In the genomic region with DNA sequence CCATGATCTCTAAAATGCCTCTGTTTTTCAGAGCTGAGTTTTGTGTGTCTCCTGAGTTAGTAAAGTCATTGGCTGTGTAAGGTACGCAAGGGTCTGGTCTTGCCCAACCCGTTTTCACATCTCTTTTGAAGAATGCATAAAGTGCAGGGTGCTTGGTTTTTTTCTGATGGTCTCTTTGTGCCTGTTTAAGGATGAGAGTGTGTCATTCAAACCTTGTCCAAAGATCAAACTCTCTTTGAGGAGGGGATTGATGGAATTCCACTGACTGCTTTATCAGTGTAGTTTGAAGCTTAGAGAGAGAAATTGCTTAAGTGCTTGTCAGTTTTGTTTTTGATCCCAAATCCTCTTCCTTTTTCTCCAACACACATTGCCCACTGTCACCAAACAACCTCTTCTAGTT, we compare ENCODE assay signal across 11 cellular contexts. TPM values are rescaled to one million over a fixed set of nuclear protein-coding genes. Genes with fewer than 3 reads are reported as not detected.
"Had no signal": no experiment of that assay in that cellular context is flagged by ENCODE, and none has a peak within 500 bp of the region (broad histone marks: within the 10 kb centered on the region; RNA-seq: fewer than 3 reads in every experiment).

No MANE protein-coding gene starts in this region.

- H3K27ac ChIP-seq: GM23248 had no signal

- H3K9me3 Mint-ChIP-seq: H9, HFFc6 had no signal

- H3K27ac Mint-ChIP-seq: H9, HFFc6 had no signal

- H3K36me3 ChIP-seq: HAP-1 had no signal

- H3K9ac ChIP-seq: GM23248 had no signal

- FAIRE-seq: H1, H54 had no signal

- ATAC-seq: HCT116 had no signal

- H2AFZ ChIP-seq: GM23248 had no signal

- H3K4me3 ChIP-seq: GM23248, HAP-1 had no signal

- H3K4me3 Mint-ChIP-seq: H9, HFFc6 had no signal

- DNase-seq: GM23248, GOT3, H7, H9, HCEC 1CT, HFFc6 had no signal

- H3K9me3 ChIP-seq: HAP-1 had no signal

- H3K4me1 Mint-ChIP-seq: H9 had no signal

- H3K4me1 ChIP-seq: HAP-1 had no signal

RNA-seq across cellular contexts. Expression of gene C8B, which starts 20.0 kb away (rescaled TPM):
- total RNA-seq: GM23248, H1, H4, H7, H9, HFFc6 had no signal
- polyA plus RNA-seq: GM23248, H1 had no signal
